In the genomic region with DNA sequence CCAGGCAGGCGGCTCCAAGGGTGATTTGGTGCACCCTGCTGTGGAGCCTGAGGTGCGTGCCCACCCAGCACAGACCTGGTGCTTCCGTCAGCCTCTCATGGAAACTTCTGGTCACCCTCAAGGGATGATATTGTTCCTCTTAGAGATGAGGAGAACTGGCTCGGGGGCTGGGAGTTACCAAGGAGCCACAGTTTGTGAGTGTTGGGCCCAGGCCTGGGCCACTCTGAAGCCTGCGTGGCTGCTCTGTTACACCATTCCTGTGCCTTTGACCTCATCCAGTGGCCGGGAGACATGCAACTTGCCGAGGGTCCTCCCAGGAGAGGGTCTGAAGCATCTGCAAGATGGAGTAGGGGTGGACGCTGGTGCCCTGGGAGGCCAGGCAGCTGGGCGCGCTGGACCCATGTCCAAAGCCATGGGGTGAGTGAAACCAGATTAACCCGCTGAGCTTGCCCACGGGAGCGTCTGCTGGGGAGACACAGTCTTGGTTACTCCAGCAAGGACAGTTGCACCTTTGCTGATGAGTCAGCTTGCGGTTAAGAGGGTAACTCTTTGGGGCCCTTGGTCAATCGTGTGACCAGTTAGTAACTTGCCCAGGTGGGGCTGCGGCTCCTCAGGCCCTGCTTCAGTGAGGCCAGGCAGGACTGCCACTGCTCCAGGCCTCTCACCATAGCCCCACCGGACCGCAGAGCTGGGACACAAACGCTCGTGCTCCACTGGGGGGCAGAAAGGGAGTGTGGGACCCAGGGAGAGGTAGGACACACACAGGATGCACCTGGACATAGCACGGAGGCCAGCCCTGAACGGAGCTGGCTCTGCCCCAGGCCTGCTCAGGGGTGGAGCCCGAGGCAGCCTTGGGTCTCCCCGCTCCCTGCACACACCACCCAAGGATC, we compare ENCODE assay signal across 17 cellular contexts. TPM values are rescaled to one million over a fixed set of nuclear protein-coding genes. Genes with fewer than 3 reads are reported as not detected.
DNase-seq lines count a peak whose midpoint lies in the region; ATAC-seq and TF ChIP-seq lines count a peak whose summit lies in the region.
"Had no signal": no experiment of that assay in that cellular context is flagged by ENCODE, and none has a peak within 500 bp of the region (broad histone marks: within the 10 kb centered on the region; RNA-seq: fewer than 3 reads in every experiment).

No MANE protein-coding gene starts in this region.

- no peak overlapping the region for H3K9ac ChIP-seq in DND-41 (ENCODE audit: low read depth, low read length)

- H3K9me3 ChIP-seq in DND-41 (ENCODE audit: insufficient read depth, low read length, severe bottlenecking) = no peaks in the 10 kb centered on the region
- H3K9me3 ChIP-seq in T-helper 17 cell (ENCODE audit: control insufficient read depth, low read length, poor library complexity, severe bottlenecking) = no peaks in the 10 kb centered on the region
- H3K9me3 ChIP-seq in lower lobe of right lung = no peaks in the 10 kb centered on the region

- intact Hi-C loops in lower lobe of right lung (cut with DNase I) (no loop called here), CD14-positive monocyte (cut with micrococcal nuclease) (no loop called here)

- H3K4me3 Mint-ChIP-seq in T-helper 17 cell (peak overlapping the region; percentile 19), CD14-positive monocyte (no peak overlapping the region)
- H3K4me3 Mint-ChIP-seq: activated CD8-positive, alpha-beta T cell treated with anti-CD3 and anti-CD28 coated beads, Interleukin-2, amount 10 ng/mL, durations not matched to agents 7 days and 5 days; HFFc6; natural killer cell had no signal

- H3K36me3 Mint-ChIP-seq in T-helper 17 cell (ENCODE audit: low read depth) = peaks cover 5% of the 10 kb centered on the region
- H3K36me3 Mint-ChIP-seq in CD14-positive monocyte = peaks cover 43 to 49% of the 10 kb centered on the region in 2 donors
- H3K36me3 Mint-ChIP-seq: natural killer cell had no signal

- H3K27ac ChIP-seq in DND-41 (ENCODE audit: low read length) (no peak overlapping the region), lower lobe of right lung (no peak overlapping the region)
- H3K27ac ChIP-seq: cardiac muscle cell had no signal

- H2AFZ ChIP-seq in DND-41 (ENCODE audit: low read depth, low read length) = no peak overlapping the region

- ATAC-seq in DND-41 (ENCODE audit: insufficient read depth, low read depth) = 0 out of 3 replicates have a peak, but pooled peaks have one; percentile 37
- no peak for ATAC-seq in T-helper 17 cell
- ATAC-seq in lower lobe of right lung = peak; percentile 3 to 10
- no peak for ATAC-seq in GM18502 (IDR thresholded peaks at IDR 0.05; ENCODE audit: poor library complexity, unreplicated experiment)
- ATAC-seq: activated CD8-positive, alpha-beta T cell treated with anti-CD3 and anti-CD28 coated beads, Interleukin-2, amount 10 ng/mL, durations not matched to agents 7 days and 5 days had no signal

- H3K4me2 ChIP-seq in DND-41 (ENCODE audit: insufficient read depth, low read length) = no peak overlapping the region

- no peak for DNase-seq in DND-41
- DNase-seq in T-helper 17 cell = no peak
- DNase-seq in lower lobe of right lung = no peak
- DNase-seq in NCI-H1105 (lab: John Stamatoyannopoulos, UW) = no peak
- DNase-seq in CD14-positive monocyte (ENCODE audit: low spot score) = no peak
- DNase-seq: activated CD8-positive, alpha-beta T cell treated with anti-CD3 and anti-CD28 coated beads, Interleukin-2, amount 10 ng/mL, durations not matched to agents 7 days and 5 days; foreskin fibroblast; HFFc6; natural killer cell; NCI-H1092; NCI-H2171; NCI-H774 had no signal

- H3K4me1 Mint-ChIP-seq in T-helper 17 cell = peaks cover 4% of the 10 kb centered on the region
- H3K4me1 Mint-ChIP-seq in CD14-positive monocyte = no peaks in the 10 kb centered on the region

- peaks cover 34% of the 10 kb centered on the region; the same call in 1 of the 2 replicates for H4K20me1 ChIP-seq in DND-41 (ENCODE audit: insufficient read depth, low read length)

- TF ChIP-seq CTCF in DND-41 (IDR thresholded peaks at IDR 0.05; ENCODE audit: borderline replicate concordance, extremely low read depth, low read length, poor library complexity, severe bottlenecking) (peak; percentile 8), lower lobe of right lung (IDR thresholded peaks at IDR 0.05) (no peak), CD14-positive monocyte (IDR thresholded peaks at IDR 0.05) (no peak)

- H3K4me1 ChIP-seq in DND-41 (ENCODE audit: insufficient read depth, low read length) = no peaks in the 10 kb centered on the region
- H3K4me1 ChIP-seq in lower lobe of right lung = no peaks in the 10 kb centered on the region

- H3K27me3 ChIP-seq in DND-41 (ENCODE audit: insufficient read depth, low read length, poor library complexity) (no peaks in the 10 kb centered on the region), lower lobe of right lung (ENCODE audit: low read depth) (no peaks in the 10 kb centered on the region)
- H3K27me3 ChIP-seq: cardiac muscle cell had no signal

- no peaks in the 10 kb centered on the region for H3K9me3 Mint-ChIP-seq in CD14-positive monocyte
- H3K9me3 Mint-ChIP-seq: HFFc6, natural killer cell had no signal

- H3K27ac Mint-ChIP-seq in T-helper 17 cell (no peak overlapping the region), CD14-positive monocyte (peak overlapping the region in 1 of 7 donors; percentile 66)
- H3K27ac Mint-ChIP-seq: activated CD8-positive, alpha-beta T cell treated with anti-CD3 and anti-CD28 coated beads, Interleukin-2, amount 10 ng/mL, durations not matched to agents 7 days and 5 days; HFFc6; natural killer cell had no signal

- H3K79me2 ChIP-seq in DND-41 (ENCODE audit: insufficient read depth, low read length) = no peaks in the 10 kb centered on the region

- H3K36me3 ChIP-seq in DND-41 (ENCODE audit: insufficient read depth, low read length) = peaks cover 52% of the 10 kb centered on the region
- H3K36me3 ChIP-seq in lower lobe of right lung = peaks cover 52% of the 10 kb centered on the region

- H3K4me3 ChIP-seq in DND-41 (ENCODE audit: low read depth in 1 of 2, low read length in 2 of 2) = no peak overlapping the region
- no peak overlapping the region for H3K4me3 ChIP-seq in lower lobe of right lung
- H3K4me3 ChIP-seq: cardiac muscle cell had no signal

- no peaks in the 10 kb centered on the region for H3K27me3 Mint-ChIP-seq in T-helper 17 cell
- H3K27me3 Mint-ChIP-seq in CD14-positive monocyte (ENCODE audit: low read depth in 3 of 3) = peaks cover 0 to 6% (median under 1%) of the 10 kb centered on the region in 3 donors

RNA-seq across cellular contexts. Expression of a gene that starts 7.5 kb away (rescaled TPM):
- not detected for total RNA-seq in T-helper 17 cell
- not detected for total RNA-seq in lower lobe of right lung
- polyA plus RNA-seq in CD14-positive monocyte = not detected
- total RNA-seq: activated CD8-positive, alpha-beta T cell treated with anti-CD3 and anti-CD28 coated beads, Interleukin-2, amount 10 ng/mL, durations not matched to agents 7 days and 5 days; cardiac muscle cell; HFFc6; lower leg skin; natural killer cell; renal cortical epithelial cell; RPMI7951 had no signal
- polyA plus RNA-seq: cardiac muscle cell had no signal

RNA-seq across cellular contexts. Expression of a gene that starts 13.0 kb away (rescaled TPM):
- total RNA-seq in T-helper 17 cell (10 to 100 TPM; 10.7 to 19.0 TPM), lower lobe of right lung (30.3 TPM)
- polyA plus RNA-seq in CD14-positive monocyte = 1 to 10 TPM; 5.6 to 5.9 TPM

RNA-seq across cellular contexts. Expression of a gene that starts 44.3 kb away (rescaled TPM):
- total RNA-seq in T-helper 17 cell = 10 to 100 TPM; 34.8 to 44.5 TPM
- total RNA-seq in lower lobe of right lung = 56.3 TPM
- polyA plus RNA-seq in CD14-positive monocyte = 10 to 100 TPM; 29.7 to 48.8 TPM

RNA-seq across cellular contexts. Expression of a gene that starts 44.5 kb away (rescaled TPM):
- total RNA-seq in T-helper 17 cell (1 to 10 TPM; 3.0 to 3.2 TPM), lower lobe of right lung (4.4 TPM)
- polyA plus RNA-seq in CD14-positive monocyte = 1 to 10 TPM in 1 of 2 donors, under 1 TPM in 1; 0.98 to 1.0 TPM

Comparison
In these comparisons a context has a peak if more than half of its experiments do, and no peak if none do; other contexts are left out.
1. ATAC-seq: peak in DND-41 (single experiment) and lower lobe of right lung (2 of 2); none in T-helper 17 cell (single experiment) and GM18502 (single experiment).